ENCODE assay signal across 1 cellular context in genomic region chr13:24360106-24360505, GRCh38.
TF ChIP-seq lines count a peak whose summit lies in the region.

No MANE protein-coding gene starts in this region.

TF ChIP-seq in HepG2, 621 proteins besides CTCF, POLR2A, EP300 and RAD21:
- no peak for TF ChIP-seq MXI1 (IDR thresholded peaks at IDR 0.05; ENCODE audit: borderline replicate concordance, low read depth, low read length)
- no peak for TF ChIP-seq ZBTB44 (CRISPR knock-in tag; IDR thresholded peaks at IDR 0.05)
- TF ChIP-seq MLX (CRISPR knock-in tag; IDR thresholded peaks at IDR 0.05): no peak
- TF ChIP-seq JUNB (CRISPR knock-in tag; IDR thresholded peaks at IDR 0.05; ENCODE audit: borderline replicate concordance): no peak
- TF ChIP-seq RBFOX2 (IDR thresholded peaks at IDR 0.05; ENCODE audit: low read depth, low read length): no peak
- no peak for TF ChIP-seq ELF1 (CRISPR knock-in tag; IDR thresholded peaks at IDR 0.05)
- TF ChIP-seq ZNF205 (CRISPR knock-in tag; IDR thresholded peaks at IDR 0.05): no peak
- TF ChIP-seq GMEB1 (CRISPR knock-in tag; IDR thresholded peaks at IDR 0.05; ENCODE audit: borderline replicate concordance): no peak
- TF ChIP-seq ZNF850 (CRISPR knock-in tag; conservative IDR thresholded peaks at IDR 0.05): no peak
- no peak for TF ChIP-seq ZSCAN21 (CRISPR knock-in tag; IDR thresholded peaks at IDR 0.05; ENCODE audit: borderline replicate concordance)
- no peak for TF ChIP-seq KMT2A (CRISPR knock-in tag; IDR thresholded peaks at IDR 0.05)
- TF ChIP-seq ZNF530 (CRISPR knock-in tag; IDR thresholded peaks at IDR 0.05; ENCODE audit: low read depth): no peak
- TF ChIP-seq ARHGAP35 (CRISPR knock-in tag; IDR thresholded peaks at IDR 0.05; ENCODE audit: borderline replicate concordance): no peak
- TF ChIP-seq FOXP1 (IDR thresholded peaks at IDR 0.05): no peak
- TF ChIP-seq FOXP1 (CRISPR knock-in tag; IDR thresholded peaks at IDR 0.05): no peak
- no peak for TF ChIP-seq ZNF547 (CRISPR knock-in tag; IDR thresholded peaks at IDR 0.05)
- TF ChIP-seq DBP (CRISPR knock-in tag; IDR thresholded peaks at IDR 0.05; ENCODE audit: not compliant biosample characterization): no peak
- TF ChIP-seq TBL1XR1 (IDR thresholded peaks at IDR 0.05; ENCODE audit: borderline replicate concordance, low read length, partially characterized antibody): no peak
- no peak for TF ChIP-seq ZNF460 (CRISPR knock-in tag; IDR thresholded peaks at IDR 0.05; ENCODE audit: borderline replicate concordance)
- TF ChIP-seq TP53 (CRISPR knock-in tag; conservative IDR thresholded peaks at IDR 0.05): no peak
- TF ChIP-seq CEBPB (IDR thresholded peaks at IDR 0.05; ENCODE audit: borderline replicate concordance, low read depth, low read length): no peak
